9 cellular contexts compared by ENCODE assay signal in genomic region chr2:219041252-219041651, GRCh38. TPM values are rescaled to one million over a fixed set of nuclear protein-coding genes. Genes with fewer than 3 reads are reported as not detected.
DNase-seq lines count a peak whose midpoint lies in the region; ATAC-seq and TF ChIP-seq lines count a peak whose summit lies in the region.
"Had no signal": no experiment of that assay in that cellular context is flagged by ENCODE, and none has a peak within 500 bp of the region (broad histone marks: within the 10 kb centered on the region; RNA-seq: fewer than 3 reads in every experiment).

Gene CFAP65 (minus strand): TSS chr2:219041516. CDS start chr2:219039048, 2,468 bp downstream.

- intact Hi-C loops in transverse colon (cut with DNase I; ENCODE audit: low total_unique reads): no loop called here

- TF ChIP-seq POLR2A in transverse colon (IDR thresholded peaks at IDR 0.05): no peak

- H3K27me3 ChIP-seq in transverse colon: peaks cover 62% of the 10 kb centered on the region

- H3K4me3 ChIP-seq in transverse colon: peak within 1 kb of the TSS in 1 of 4 donors; percentile 35
- H3K4me3 ChIP-seq: BLaER1 had no signal

- TF ChIP-seq CTCF in transverse colon (IDR thresholded peaks at IDR 0.05): no peak

- H3K9me3 Mint-ChIP-seq in memory B cell: peaks cover 1% of the 10 kb centered on the region

- H3K4me3 Mint-ChIP-seq in memory B cell: peak within 1 kb of the TSS; percentile 31

- WGBS in transverse colon (ENCODE audit: low coverage in 1 of 2), 2 donors: 2 to 6% methylated on average over 4 to 21 of the region's 21 CpGs

- no peak for TF ChIP-seq EP300 in transverse colon (IDR thresholded peaks at IDR 0.05; ENCODE audit: low read depth)

- DNase-seq in NCI-H146 (lab: John Stamatoyannopoulos, UW) (peak; percentile 23), NCI-H146 treated with DMSO at 0.1 percent for 48 hours (lab: John Stamatoyannopoulos, UW; ENCODE audit: unreplicated experiment) (no peak), NCI-H748 treated with DMSO at 0.1 percent for 48 hours (lab: John Stamatoyannopoulos, UW) (peak; percentile 41), caudate nucleus (lab: John Stamatoyannopoulos, UW) (peak in 48 of 61 donors; percentile 12 to 79 (median 46)), memory B cell (ENCODE audit: low spot score in 2 of 2) (no peak), transverse colon (peak; percentile 58)
- DNase-seq in effector CD8-positive, alpha-beta T cell (lab: John Stamatoyannopoulos, UW): no peak

- H3K27ac ChIP-seq in caudate nucleus (ENCODE audit: low read depth, low read length) (no peak within 1 kb of the TSS), transverse colon (no peak within 1 kb of the TSS)
- H3K27ac ChIP-seq: BLaER1 had no signal

- H3K27me3 Mint-ChIP-seq in memory B cell: peaks cover 33% of the 10 kb centered on the region

- H3K4me1 Mint-ChIP-seq in memory B cell: peaks cover 4% of the 10 kb centered on the region

- no peak within 1 kb of the TSS for H3K27ac Mint-ChIP-seq in memory B cell

- no peaks in the 10 kb centered on the region for H3K9me3 ChIP-seq in transverse colon
- H3K9me3 ChIP-seq: BLaER1 had no signal

- no peaks in the 10 kb centered on the region for H3K36me3 ChIP-seq in transverse colon
- H3K36me3 ChIP-seq: BLaER1 had no signal

- no peaks in the 10 kb centered on the region for H3K36me3 Mint-ChIP-seq in memory B cell

- peaks cover 0 to 9% (median 0%) of the 10 kb centered on the region in 4 donors for H3K4me1 ChIP-seq in transverse colon
- H3K4me1 ChIP-seq: BLaER1 had no signal

- in situ Hi-C loops in transverse colon (cut with MboI; ENCODE audit: low pct_ligation_motif_present in 1 of 4, low pct_unique_long_range_greater_than_20kb in 1 of 4, low sequenced_read_pairs in 3 of 4): loop anchor here in 2 of 4 donors (25.0 kb wide), 1 partner anchor 271 kb away; the partner anchor contains the start of gene PTPRN (in 2 of the 2)

- ATAC-seq in memory B cell (ENCODE audit: low read depth): no peak
- ATAC-seq in GM19324 (IDR thresholded peaks at IDR 0.05; ENCODE audit: low FRiP score, unreplicated experiment): no peak

RNA-seq across cellular contexts. Expression of gene CFAP65, which starts in this region (rescaled TPM):
- 1 to 10 TPM in 2 of 4 donors, under 1 TPM in 1, not detected in 1; 0.64 to 3.0 (median 1.5) TPM for total RNA-seq in transverse colon

Comparison
In these comparisons a context has a peak if more than half of its experiments do, and no peak if none do; other contexts are left out.
1. DNase-seq: peak in NCI-H146 (single experiment), NCI-H748 treated with DMSO at 0.1 percent for 48 hours (single experiment), caudate nucleus (48 of 61) and transverse colon (single experiment); none in NCI-H146 treated with DMSO at 0.1 percent for 48 hours (single experiment), memory B cell (0 of 2) and effector CD8-positive, alpha-beta T cell (single experiment).